Comparison of ENCODE assay signal across 19 cellular contexts in genomic region chr4:8685831-8686230, GRCh38.
A peak's percentile ranks its signal among the peaks of the same experiment; 100 is the strongest.
DNase-seq lines count a peak whose midpoint lies in the region; ATAC-seq, FAIRE-seq and TF ChIP-seq lines count a peak whose summit lies in the region.
"Had no signal": no experiment of that assay in that cellular context is flagged by ENCODE, and none has a peak within 500 bp of the region (broad histone marks: within the 10 kb centered on the region; RNA-seq: fewer than 3 reads in every experiment).

No MANE protein-coding gene starts in this region.

- no peak overlapping the region for H3K27ac ChIP-seq in right atrium auricular region
- no peak overlapping the region for H3K27ac ChIP-seq in osteoblast (ENCODE audit: low read depth, low read length)
- no peak overlapping the region for H3K27ac ChIP-seq in upper lobe of right lung
- no peak overlapping the region for H3K27ac ChIP-seq in HepG2 (ENCODE audit: extremely low read length, insufficient read depth, low read length)
- H3K27ac ChIP-seq: BLaER1 treated with 17β-estradiol and CSF1 and Interleukin-3, amounts not matched to agents 10 nM and 100 nM; HL-60 had no signal

- in situ Hi-C loops in HepG2 (cut with HindIII; ENCODE audit: extremely low pct_ligation_motif_present, low pct_unique_long_range_greater_than_20kb): loop anchor here (5.0 to 10.0 kb wide), 2 partner anchors 199 to 231 kb away; no protein-coding TSS in a partner anchor

- H3K27me3 ChIP-seq in right atrium auricular region (peaks cover 0 to 5% of the 10 kb centered on the region in 2 donors), bronchial epithelial cell (ENCODE audit: control insufficient read depth, insufficient read depth, low read length) (no peaks in the 10 kb centered on the region), osteoblast (ENCODE audit: insufficient read depth, low read length) (no peaks in the 10 kb centered on the region), upper lobe of right lung (peaks cover 24% of the 10 kb centered on the region), HepG2 (ENCODE audit: control insufficient read depth in 1 of 2, insufficient read depth in 2 of 2, low read length in 2 of 2) (peaks cover 4 to 28% of the 10 kb centered on the region in 2 experiments; a peak in 3 of 5 replicates)
- H3K27me3 ChIP-seq: BLaER1 treated with 17β-estradiol and CSF1 and Interleukin-3, amounts not matched to agents 10 nM and 100 nM had no signal

- no peak overlapping the region for H2AFZ ChIP-seq in osteoblast (ENCODE audit: low read length)
- H2AFZ ChIP-seq in HepG2 (ENCODE audit: low read length): no peak overlapping the region
- H2AFZ ChIP-seq: GM23338 had no signal

- H3K79me2 ChIP-seq in osteoblast (ENCODE audit: insufficient read depth, low read length) (no peaks in the 10 kb centered on the region), HepG2 (ENCODE audit: insufficient read depth, low read length) (no peaks in the 10 kb centered on the region)

- ATAC-seq in Right ventricle myocardium inferior: no peak
- ATAC-seq in upper lobe of right lung: no peak
- no peak for ATAC-seq in HepG2
- ATAC-seq: GM23338 had no signal

- CTCF ChIA-PET in HepG2 (lab: Yijun Ruan, JAX; ENCODE audit: low intra/inter-chr PET ratio, low total read pairs): no interaction called here

- TF ChIP-seq EP300 in HepG2 (IDR thresholded peaks at IDR 0.05; ENCODE audit: low read depth in 2 of 2, low read length in 2 of 2) (no peak), HepG2 (CRISPR knock-in tag; IDR thresholded peaks at IDR 0.05; ENCODE audit: borderline replicate concordance) (no peak)

- POLR2A ChIA-PET in HepG2 (lab: Yijun Ruan, JAX): no interaction called here

- TF ChIP-seq CTCF in right atrium auricular region (IDR thresholded peaks at IDR 0.05) (no peak), bronchial epithelial cell (IDR thresholded peaks at IDR 0.05; ENCODE audit: insufficient read depth, low read length, severe bottlenecking) (no peak), osteoblast (IDR thresholded peaks at IDR 0.05; ENCODE audit: extremely low read depth, low read depth, low read length) (no peak), upper lobe of right lung (IDR thresholded peaks at IDR 0.05) (no peak), HepG2 (CRISPR knock-in tag; IDR thresholded peaks at IDR 0.05) (no peak)

- intact Hi-C loops in Right ventricle myocardium inferior (cut with DNase I) (no loop called here), upper lobe of right lung (cut with DNase I) (no loop called here), HepG2 (cut with micrococcal nuclease; ENCODE audit: unreplicated experiment) (loop anchor here (10.0 kb wide), 2 partner anchors 199 to 229 kb away; no protein-coding TSS in a partner anchor)

- H3K36me3 ChIP-seq in right atrium auricular region: no peaks in the 10 kb centered on the region
- no peaks in the 10 kb centered on the region for H3K36me3 ChIP-seq in bronchial epithelial cell (ENCODE audit: control insufficient read depth, insufficient read depth, low read length)
- H3K36me3 ChIP-seq in osteoblast (ENCODE audit: insufficient read depth, low read length): no peaks in the 10 kb centered on the region
- H3K36me3 ChIP-seq in upper lobe of right lung: no peaks in the 10 kb centered on the region
- H3K36me3 ChIP-seq in HepG2 (replicated peaks in 1 of 2; ENCODE audit: control insufficient read depth in 1 of 2, insufficient read depth in 2 of 2, low read length in 2 of 2): no peaks in the 10 kb centered on the region
- H3K36me3 ChIP-seq: BLaER1 treated with 17β-estradiol and CSF1 and Interleukin-3, amounts not matched to agents 10 nM and 100 nM had no signal

- DNase-seq in Right ventricle myocardium inferior (ENCODE audit: missing footprints) (peak; percentile 20), right atrium auricular region (ENCODE audit: low spot score) (no peak), bronchial epithelial cell (ENCODE audit: low read depth) (no peak), osteoblast (ENCODE audit: insufficient read length, low spot score, missing footprints) (peak; percentile 32), upper lobe of right lung (peak; percentile 38), epidermal melanocyte (ENCODE audit: insufficient read length, low spot score) (no peak), HepG2 (ENCODE audit: low spot score) (no peak), DMS153 (lab: John Stamatoyannopoulos, UW) (no peak)
- DNase-seq: CD4-positive, CD25-positive, alpha-beta regulatory T cell; CD8-positive, alpha-beta memory T cell; COR-L47; DMS 273 treated with DMSO at 0.1 percent for 48 hours; HCEC 1CT had no signal

- no peak overlapping the region for H3K9ac ChIP-seq in HepG2 (ENCODE audit: insufficient read depth, low read depth, low read length)
- H3K9ac ChIP-seq: BLaER1 treated with 17β-estradiol and CSF1 and Interleukin-3, amounts not matched to agents 10 nM and 100 nM had no signal

- H4K20me1 ChIP-seq in osteoblast (ENCODE audit: insufficient read depth, low read length) (no peaks in the 10 kb centered on the region), HepG2 (ENCODE audit: insufficient read depth, low read length) (no peaks in the 10 kb centered on the region)
- H4K20me1 ChIP-seq: BLaER1 treated with 17β-estradiol and CSF1 and Interleukin-3, amounts not matched to agents 10 nM and 100 nM had no signal

- H3K9me3 ChIP-seq in right atrium auricular region (no peaks in the 10 kb centered on the region), osteoblast (ENCODE audit: low read depth, low read length) (no peaks in the 10 kb centered on the region), upper lobe of right lung (no peaks in the 10 kb centered on the region), HepG2 (ENCODE audit: low read length) (no peaks in the 10 kb centered on the region)
- H3K9me3 ChIP-seq: BLaER1 treated with 17β-estradiol and CSF1 and Interleukin-3, amounts not matched to agents 10 nM and 100 nM had no signal

- no peak for TF ChIP-seq RAD21 in HepG2 (CRISPR knock-in tag; IDR thresholded peaks at IDR 0.05)

- no peak overlapping the region for H3K4me2 ChIP-seq in osteoblast (ENCODE audit: insufficient read depth, low read length)
- H3K4me2 ChIP-seq in HepG2 (ENCODE audit: low read depth, low read length): no peak overlapping the region
- H3K4me2 ChIP-seq: BLaER1 treated with 17β-estradiol and CSF1 and Interleukin-3, amounts not matched to agents 10 nM and 100 nM; GM23338 had no signal

- FAIRE-seq in bronchial epithelial cell (lab: Jason Lieb, UNC): peak; percentile 66
- no peak for FAIRE-seq in HepG2 (lab: Jason Lieb, UNC)
- FAIRE-seq: G401.6, GM12891, H54 had no signal

- TF ChIP-seq POLR2A in HepG2 (IDR thresholded peaks at IDR 0.05; ENCODE audit: insufficient read depth in 1 of 2, low read depth in 2 of 2, low read length in 2 of 2): no peak

- H3K4me1 ChIP-seq in right atrium auricular region (no peaks in the 10 kb centered on the region), osteoblast (ENCODE audit: insufficient read depth, low read length) (no peaks in the 10 kb centered on the region), upper lobe of right lung (no peaks in the 10 kb centered on the region), HepG2 (ENCODE audit: insufficient read depth, low read length) (no peaks in the 10 kb centered on the region)
- H3K4me1 ChIP-seq: BLaER1 treated with 17β-estradiol and CSF1 and Interleukin-3, amounts not matched to agents 10 nM and 100 nM had no signal

- H3K4me3 ChIP-seq in right atrium auricular region (no peak overlapping the region), bronchial epithelial cell (ENCODE audit: low read depth, low read length) (no peak overlapping the region), osteoblast (ENCODE audit: insufficient read depth, low read length) (no peak overlapping the region), upper lobe of right lung (no peak overlapping the region), HepG2 (replicated peaks in 1 of 3; ENCODE audit: insufficient read depth in 1 of 3, low read depth in 2 of 3, low read length in 3 of 3) (no peak overlapping the region)
- H3K4me3 ChIP-seq: BLaER1 treated with 17β-estradiol and CSF1 and Interleukin-3, amounts not matched to agents 10 nM and 100 nM; GM23338 had no signal

- 0% methylated on average over 1 of the region's 6 CpGs for WGBS in HepG2 (ENCODE audit: low lambda C conversion rate)

- BruUV-seq in HepG2 (replicated peaks; lab: Mats Ljungman, UMichigan): no TSS peak

TF ChIP-seq in HepG2, 621 proteins besides CTCF, POLR2A, EP300 and RAD21 (continues in another document):
- no peak for TF ChIP-seq BCLAF1 (IDR thresholded peaks at IDR 0.05)
- TF ChIP-seq ELK4 (CRISPR knock-in tag; IDR thresholded peaks at IDR 0.05; ENCODE audit: borderline replicate concordance): no peak
- no peak for TF ChIP-seq PLRG1 (conservative IDR thresholded peaks at IDR 0.05)

Comparison
In these comparisons a context has a peak if more than half of its experiments do, and no peak if none do; other contexts are left out.
1. DNase-seq: peak in Right ventricle myocardium inferior (single experiment), osteoblast (single experiment) and upper lobe of right lung (single experiment); none in right atrium auricular region (single experiment), bronchial epithelial cell (single experiment), epidermal melanocyte (single experiment), HepG2 (single experiment) and DMS153 (single experiment).